In the genomic region with DNA sequence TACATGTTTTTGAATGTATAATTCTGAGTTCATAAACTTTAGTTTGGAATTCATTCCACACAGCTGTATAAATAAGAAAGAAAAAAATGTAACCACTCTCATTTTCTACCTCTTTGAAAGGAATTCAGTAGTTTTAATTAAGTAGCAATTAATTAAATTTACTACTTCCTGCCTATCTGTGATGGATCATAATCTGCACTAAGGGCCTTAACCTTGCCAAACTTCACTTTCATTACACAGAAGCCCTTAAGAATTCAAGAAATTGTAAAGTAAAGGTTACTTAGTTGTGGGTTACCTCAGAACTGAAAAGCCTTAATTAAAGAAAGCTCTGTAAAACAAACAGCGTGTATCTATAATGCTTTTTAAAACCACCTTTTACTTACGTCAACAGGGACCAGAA, we compare ENCODE assay signal across 24 cellular contexts.
DNase-seq lines count a peak whose midpoint lies in the region; ATAC-seq and TF ChIP-seq lines count a peak whose summit lies in the region.
"Had no signal": no experiment of that assay in that cellular context is flagged by ENCODE, and none has a peak within 500 bp of the region (broad histone marks: within the 10 kb centered on the region; RNA-seq: fewer than 3 reads in every experiment).

No MANE protein-coding gene starts in this region.

- no peaks in the 10 kb centered on the region for H3K4me1 Mint-ChIP-seq in activated T-cell treated with anti-CD3 and anti-CD28 coated beads, Interleukin-2, amount 50 U/mL, for 24 hours (ENCODE audit: low read depth)
- H3K4me1 Mint-ChIP-seq in T-helper 17 cell = peaks cover 11% of the 10 kb centered on the region

- intact Hi-C loops in dorsolateral prefrontal cortex (cut with DNase I) = no loop called here

- no peaks in the 10 kb centered on the region for H3K9me3 Mint-ChIP-seq in activated T-cell treated with anti-CD3 and anti-CD28 coated beads, Interleukin-2, amount 50 U/mL, for 24 hours
- H3K9me3 Mint-ChIP-seq: CD4-positive, alpha-beta memory T cell; H9 had no signal

- H3K4me3 Mint-ChIP-seq in activated T-cell treated with anti-CD3 and anti-CD28 coated beads, Interleukin-2, amount 50 U/mL, for 24 hours = no peak overlapping the region
- H3K4me3 Mint-ChIP-seq in T-helper 17 cell = no peak overlapping the region
- H3K4me3 Mint-ChIP-seq: CD4-positive, alpha-beta memory T cell; H9 had no signal

- peaks cover 95% of the 10 kb centered on the region for H3K36me3 Mint-ChIP-seq in activated T-cell treated with anti-CD3 and anti-CD28 coated beads, Interleukin-2, amount 50 U/mL, for 24 hours (ENCODE audit: low read depth)
- H3K36me3 Mint-ChIP-seq in T-helper 17 cell (ENCODE audit: low read depth) = peaks cover 19% of the 10 kb centered on the region

- H3K27me3 ChIP-seq in dorsolateral prefrontal cortex = no peaks in the 10 kb centered on the region
- H3K27me3 ChIP-seq: BLaER1 treated with 17β-estradiol and CSF1 and Interleukin-3, amounts not matched to agents 10 nM and 100 nM had no signal

- H3K4me3 ChIP-seq in dorsolateral prefrontal cortex = peak overlapping the region in 1 of 59 donors; percentile 2
- H3K4me3 ChIP-seq: BLaER1 treated with 17β-estradiol and CSF1 and Interleukin-3, amounts not matched to agents 10 nM and 100 nM; GM23248 had no signal

- ATAC-seq in T-helper 17 cell (no peak), GM21619 (IDR thresholded peaks at IDR 0.05; ENCODE audit: unreplicated experiment) (no peak)
- ATAC-seq: PC-3 had no signal

- no peak for DNase-seq in activated T-cell treated with anti-CD3 and anti-CD28 coated beads, Interleukin-2, amount 50 U/mL, for 24 hours
- no peak for DNase-seq in activated T-cell treated with anti-CD3 and anti-CD28 coated beads, Interleukin-2, amount 50 U/mL, for 48 hours
- DNase-seq in T-helper 17 cell (no peak), left kidney (ENCODE audit: low read depth, low spot score) (peak; percentile 2), dorsolateral prefrontal cortex (no peak), NCI-H2227 (lab: John Stamatoyannopoulos, UW; ENCODE audit: unreplicated experiment) (no peak)
- DNase-seq: 8988T; CD4-positive, alpha-beta memory T cell; COR-L47; DMS53; GM23248; H9; KBM-7; MV-4-11; NCI-H1105; NCI-H1436 treated with DMSO at 0.1 percent for 48 hours; NCI-H187 treated with DMSO at 0.1 percent for 48 hours; NCI-H2171 treated with DMSO at 0.1 percent for 48 hours; NCI-H526; NCI-H82; NK-92 treated with Interleukin-12 subunit alpha and Interleukin-12 subunit beta, amount 100 ng/mL, for 24 hours; PC-3 had no signal

- peak overlapping the region; percentile 22 for H3K27ac Mint-ChIP-seq in activated T-cell treated with anti-CD3 and anti-CD28 coated beads, Interleukin-2, amount 50 U/mL, for 24 hours
- peak overlapping the region; percentile 56 for H3K27ac Mint-ChIP-seq in T-helper 17 cell
- H3K27ac Mint-ChIP-seq: CD4-positive, alpha-beta memory T cell; H9 had no signal

- H3K27ac ChIP-seq in dorsolateral prefrontal cortex = no peak overlapping the region
- H3K27ac ChIP-seq: BLaER1 treated with 17β-estradiol and CSF1 and Interleukin-3, amounts not matched to agents 10 nM and 100 nM; GM23248 had no signal

- H3K27me3 Mint-ChIP-seq in activated T-cell treated with anti-CD3 and anti-CD28 coated beads, Interleukin-2, amount 50 U/mL, for 24 hours = no peaks in the 10 kb centered on the region
- H3K27me3 Mint-ChIP-seq in T-helper 17 cell = no peaks in the 10 kb centered on the region
- H3K27me3 Mint-ChIP-seq: CD4-positive, alpha-beta memory T cell had no signal

- no peak for TF ChIP-seq CTCF in dorsolateral prefrontal cortex (IDR thresholded peaks at IDR 0.05 in 54 of 56, conservative IDR thresholded peaks at IDR 0.05 in 2 of 56; ENCODE audit: low read depth in 1 of 56, partially characterized antibody in 56 of 56)

- H3K9me3 ChIP-seq in T-helper 17 cell (ENCODE audit: control insufficient read depth, low read length, poor library complexity, severe bottlenecking) = no peaks in the 10 kb centered on the region
- H3K9me3 ChIP-seq: BLaER1 treated with 17β-estradiol and CSF1 and Interleukin-3, amounts not matched to agents 10 nM and 100 nM had no signal
